Comparison of ENCODE assay signal across 1 cellular context in the genomic region with DNA sequence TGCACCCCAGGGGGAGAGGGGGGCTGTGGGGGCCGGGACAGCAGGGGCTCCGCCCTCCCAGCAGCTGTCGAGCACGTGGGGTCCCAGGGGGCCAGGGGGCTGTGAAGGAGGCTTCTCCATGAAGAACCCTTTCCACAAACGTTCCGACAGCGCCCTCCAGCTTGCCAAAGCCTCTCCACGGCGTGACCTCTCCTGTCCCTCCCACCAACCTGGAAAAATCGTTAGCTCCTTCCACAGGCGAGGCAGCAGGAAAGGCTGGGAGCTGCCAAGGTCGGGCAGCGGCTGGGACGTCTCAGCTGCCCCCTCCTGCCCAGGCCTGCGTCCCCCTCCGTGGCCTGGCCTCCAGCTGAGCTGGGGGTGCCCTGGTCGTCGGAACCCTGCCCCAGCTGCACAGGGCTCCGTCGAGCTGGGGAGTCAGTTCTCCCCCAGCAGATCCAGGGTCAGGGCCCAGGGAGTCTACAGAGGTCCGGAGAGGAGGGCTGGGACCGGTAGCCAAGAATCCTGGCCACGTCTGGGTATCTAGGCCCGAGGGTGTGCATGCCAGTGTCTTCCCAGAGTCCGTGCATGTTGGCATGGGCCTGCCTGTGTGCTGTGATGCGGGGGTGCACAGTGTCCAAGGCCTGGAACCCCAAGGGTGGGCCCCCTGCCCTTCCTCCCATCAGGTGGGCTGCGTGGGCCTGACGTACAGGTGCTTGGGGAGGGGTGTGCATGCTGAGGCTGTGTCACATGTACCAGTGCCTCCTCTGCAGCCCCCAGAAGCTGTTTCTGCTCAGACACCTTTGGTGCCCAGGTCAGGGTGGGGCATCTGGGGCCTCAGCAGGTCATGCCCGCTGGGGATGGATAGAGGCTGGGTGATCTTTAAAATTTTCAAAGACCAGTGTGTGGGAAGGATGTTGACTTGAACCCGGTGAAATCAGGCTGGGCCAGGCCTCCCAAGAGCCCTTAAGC.
TF ChIP-seq lines count a peak whose summit lies in the region.

No MANE protein-coding gene starts in this region.

TF ChIP-seq in WTC11, 78 proteins besides CTCF, POLR2A, EP300 and RAD21 (continued from another document):
- TF ChIP-seq, protein P1, sequence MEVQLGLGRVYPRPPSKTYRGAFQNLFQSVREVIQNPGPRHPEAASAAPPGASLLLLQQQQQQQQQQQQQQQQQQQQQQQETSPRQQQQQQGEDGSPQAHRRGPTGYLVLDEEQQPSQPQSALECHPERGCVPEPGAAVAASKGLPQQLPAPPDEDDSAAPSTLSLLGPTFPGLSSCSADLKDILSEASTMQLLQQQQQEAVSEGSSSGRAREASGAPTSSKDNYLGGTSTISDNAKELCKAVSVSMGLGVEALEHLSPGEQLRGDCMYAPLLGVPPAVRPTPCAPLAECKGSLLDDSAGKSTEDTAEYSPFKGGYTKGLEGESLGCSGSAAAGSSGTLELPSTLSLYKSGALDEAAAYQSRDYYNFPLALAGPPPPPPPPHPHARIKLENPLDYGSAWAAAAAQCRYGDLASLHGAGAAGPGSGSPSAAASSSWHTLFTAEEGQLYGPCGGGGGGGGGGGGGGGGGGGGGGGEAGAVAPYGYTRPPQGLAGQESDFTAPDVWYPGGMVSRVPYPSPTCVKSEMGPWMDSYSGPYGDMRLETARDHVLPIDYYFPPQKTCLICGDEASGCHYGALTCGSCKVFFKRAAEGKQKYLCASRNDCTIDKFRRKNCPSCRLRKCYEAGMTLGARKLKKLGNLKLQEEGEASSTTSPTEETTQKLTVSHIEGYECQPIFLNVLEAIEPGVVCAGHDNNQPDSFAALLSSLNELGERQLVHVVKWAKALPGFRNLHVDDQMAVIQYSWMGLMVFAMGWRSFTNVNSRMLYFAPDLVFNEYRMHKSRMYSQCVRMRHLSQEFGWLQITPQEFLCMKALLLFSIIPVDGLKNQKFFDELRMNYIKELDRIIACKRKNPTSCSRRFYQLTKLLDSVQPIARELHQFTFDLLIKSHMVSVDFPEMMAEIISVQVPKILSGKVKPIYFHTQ (CRISPR knock-in tag; IDR thresholded peaks at IDR 0.05), result no peak
- TF ChIP-seq PRRX2 (CRISPR knock-in tag; IDR thresholded peaks at IDR 0.05), result no peak
- no peak for TF ChIP-seq SP1 (CRISPR knock-in tag; conservative IDR thresholded peaks at IDR 0.05)
- TF ChIP-seq, protein P2, sequence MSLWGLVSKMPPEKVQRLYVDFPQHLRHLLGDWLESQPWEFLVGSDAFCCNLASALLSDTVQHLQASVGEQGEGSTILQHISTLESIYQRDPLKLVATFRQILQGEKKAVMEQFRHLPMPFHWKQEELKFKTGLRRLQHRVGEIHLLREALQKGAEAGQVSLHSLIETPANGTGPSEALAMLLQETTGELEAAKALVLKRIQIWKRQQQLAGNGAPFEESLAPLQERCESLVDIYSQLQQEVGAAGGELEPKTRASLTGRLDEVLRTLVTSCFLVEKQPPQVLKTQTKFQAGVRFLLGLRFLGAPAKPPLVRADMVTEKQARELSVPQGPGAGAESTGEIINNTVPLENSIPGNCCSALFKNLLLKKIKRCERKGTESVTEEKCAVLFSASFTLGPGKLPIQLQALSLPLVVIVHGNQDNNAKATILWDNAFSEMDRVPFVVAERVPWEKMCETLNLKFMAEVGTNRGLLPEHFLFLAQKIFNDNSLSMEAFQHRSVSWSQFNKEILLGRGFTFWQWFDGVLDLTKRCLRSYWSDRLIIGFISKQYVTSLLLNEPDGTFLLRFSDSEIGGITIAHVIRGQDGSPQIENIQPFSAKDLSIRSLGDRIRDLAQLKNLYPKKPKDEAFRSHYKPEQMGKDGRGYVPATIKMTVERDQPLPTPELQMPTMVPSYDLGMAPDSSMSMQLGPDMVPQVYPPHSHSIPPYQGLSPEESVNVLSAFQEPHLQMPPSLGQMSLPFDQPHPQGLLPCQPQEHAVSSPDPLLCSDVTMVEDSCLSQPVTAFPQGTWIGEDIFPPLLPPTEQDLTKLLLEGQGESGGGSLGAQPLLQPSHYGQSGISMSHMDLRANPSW (CRISPR knock-in tag; conservative IDR thresholded peaks at IDR 0.05; ENCODE audit: low read depth), result no peak
- TF ChIP-seq NFYB (CRISPR knock-in tag; conservative IDR thresholded peaks at IDR 0.05; ENCODE audit: low read depth), result no peak
- no peak for TF ChIP-seq ZNF396 (CRISPR knock-in tag; IDR thresholded peaks at IDR 0.05; ENCODE audit: borderline replicate concordance)
TF ChIP-seq in WTC11: peak in this region for 0.
